ENCODE assay signal across 23 cellular contexts in genomic region chr3:103786296-103786695, GRCh38.
DNase-seq lines count a peak whose midpoint lies in the region; ATAC-seq and TF ChIP-seq lines count a peak whose summit lies in the region.
"Had no signal": no experiment of that assay in that cellular context is flagged by ENCODE, and none has a peak within 500 bp of the region (broad histone marks: within the 10 kb centered on the region; RNA-seq: fewer than 3 reads in every experiment).

No MANE protein-coding gene starts in this region.

- TF ChIP-seq EP300 in ovary (IDR thresholded peaks at IDR 0.05): no peak

- no peaks in the 10 kb centered on the region for H3K9me3 ChIP-seq in ovary
- H3K9me3 ChIP-seq: lower lobe of right lung had no signal

- intact Hi-C loops in Right ventricle myocardium inferior (cut with DNase I) (no loop called here), cardiac septum (cut with DNase I) (no loop called here), left ventricle myocardium superior (cut with micrococcal nuclease) (no loop called here), ovary (cut with DNase I) (no loop called here)

- no peaks in the 10 kb centered on the region for H3K27me3 Mint-ChIP-seq in progenitor cell of endocrine pancreas
- H3K27me3 Mint-ChIP-seq: activated CD8-positive, alpha-beta memory T cell treated with anti-CD3 and anti-CD28 coated beads, Interleukin-2, amount 10 ng/mL, durations not matched to agents 7 days and 5 days; activated naive CD4-positive, alpha-beta T cell treated with anti-CD3 and anti-CD28 coated beads, Interleukin-2, amount 50 U/mL, for 24 hours; stimulated activated memory B cell treated with anti-CD40 and anti-IgM and Interleukin-4, amounts not matched to agents 10 μg/mL and 1 μg/mL and 100 μg/mL, for 72 hours had no signal

- TF ChIP-seq CTCF in progenitor cell of endocrine pancreas (IDR thresholded peaks at IDR 0.05; ENCODE audit: unreplicated experiment) (no peak), ovary (IDR thresholded peaks at IDR 0.05) (no peak)

- H3K36me3 ChIP-seq in ovary: no peaks in the 10 kb centered on the region
- H3K36me3 ChIP-seq: lower lobe of right lung had no signal

- ATAC-seq in Right ventricle myocardium inferior (peak; percentile 76), left ventricle myocardium superior (peak; percentile 88), HG02588 (IDR thresholded peaks at IDR 0.05; ENCODE audit: unreplicated experiment) (no peak), GM19328 (IDR thresholded peaks at IDR 0.05; ENCODE audit: unreplicated experiment) (no peak)
- ATAC-seq: activated CD8-positive, alpha-beta memory T cell treated with anti-CD3 and anti-CD28 coated beads, Interleukin-2, amount 10 ng/mL, durations not matched to agents 7 days and 5 days; CD8-positive, alpha-beta T cell; stimulated activated memory B cell treated with anti-CD40 and anti-IgM and Interleukin-4, amounts not matched to agents 10 μg/mL and 1 μg/mL and 100 μg/mL, for 72 hours had no signal

- H3K27ac Mint-ChIP-seq in progenitor cell of endocrine pancreas: peak overlapping the region; percentile 28
- H3K27ac Mint-ChIP-seq: activated CD8-positive, alpha-beta memory T cell treated with anti-CD3 and anti-CD28 coated beads, Interleukin-2, amount 10 ng/mL, durations not matched to agents 7 days and 5 days; activated naive CD4-positive, alpha-beta T cell treated with anti-CD3 and anti-CD28 coated beads, Interleukin-2, amount 50 U/mL, for 24 hours; CD8-positive, alpha-beta T cell; stimulated activated memory B cell treated with anti-CD40 and anti-IgM and Interleukin-4, amounts not matched to agents 10 μg/mL and 1 μg/mL and 100 μg/mL, for 72 hours had no signal

- H3K36me3 Mint-ChIP-seq in progenitor cell of endocrine pancreas (ENCODE audit: insufficient read depth): no peaks in the 10 kb centered on the region
- H3K36me3 Mint-ChIP-seq: activated CD8-positive, alpha-beta memory T cell treated with anti-CD3 and anti-CD28 coated beads, Interleukin-2, amount 10 ng/mL, durations not matched to agents 7 days and 5 days; activated naive CD4-positive, alpha-beta T cell treated with anti-CD3 and anti-CD28 coated beads, Interleukin-2, amount 50 U/mL, for 24 hours; CD8-positive, alpha-beta T cell; stimulated activated memory B cell treated with anti-CD40 and anti-IgM and Interleukin-4, amounts not matched to agents 10 μg/mL and 1 μg/mL and 100 μg/mL, for 72 hours had no signal

- H3K4me3 Mint-ChIP-seq in progenitor cell of endocrine pancreas (ENCODE audit: low read depth): no peak overlapping the region
- H3K4me3 Mint-ChIP-seq: activated CD8-positive, alpha-beta memory T cell treated with anti-CD3 and anti-CD28 coated beads, Interleukin-2, amount 10 ng/mL, durations not matched to agents 7 days and 5 days; activated naive CD4-positive, alpha-beta T cell treated with anti-CD3 and anti-CD28 coated beads, Interleukin-2, amount 50 U/mL, for 24 hours; CD8-positive, alpha-beta T cell; stimulated activated memory B cell treated with anti-CD40 and anti-IgM and Interleukin-4, amounts not matched to agents 10 μg/mL and 1 μg/mL and 100 μg/mL, for 72 hours had no signal

- 8 to 16% (median 15%) methylated on average over 4 of the region's 4 CpGs for WGBS in ovary, 3 donors

- H3K4me3 ChIP-seq in ovary: no peak overlapping the region
- H3K4me3 ChIP-seq: lower lobe of right lung had no signal

- H3K4me1 Mint-ChIP-seq in progenitor cell of endocrine pancreas (ENCODE audit: low read depth): peaks cover 4% of the 10 kb centered on the region
- H3K4me1 Mint-ChIP-seq: activated CD8-positive, alpha-beta memory T cell treated with anti-CD3 and anti-CD28 coated beads, Interleukin-2, amount 10 ng/mL, durations not matched to agents 7 days and 5 days; activated naive CD4-positive, alpha-beta T cell treated with anti-CD3 and anti-CD28 coated beads, Interleukin-2, amount 50 U/mL, for 24 hours; stimulated activated memory B cell treated with anti-CD40 and anti-IgM and Interleukin-4, amounts not matched to agents 10 μg/mL and 1 μg/mL and 100 μg/mL, for 72 hours had no signal

- H3K9me3 Mint-ChIP-seq in progenitor cell of endocrine pancreas (ENCODE audit: low read depth): no peaks in the 10 kb centered on the region
- H3K9me3 Mint-ChIP-seq: activated naive CD4-positive, alpha-beta T cell treated with anti-CD3 and anti-CD28 coated beads, Interleukin-2, amount 50 U/mL, for 24 hours; CD8-positive, alpha-beta T cell; stimulated activated memory B cell treated with anti-CD40 and anti-IgM and Interleukin-4, amounts not matched to agents 10 μg/mL and 1 μg/mL and 100 μg/mL, for 72 hours had no signal

- TF ChIP-seq POLR2A in ovary (IDR thresholded peaks at IDR 0.05): no peak

- H3K4me1 ChIP-seq in ovary (ENCODE audit: insufficient read depth): no peaks in the 10 kb centered on the region
- H3K4me1 ChIP-seq: lower lobe of right lung had no signal

- no peak overlapping the region for H3K27ac ChIP-seq in ovary
- H3K27ac ChIP-seq: epithelial cell of prostate, lower lobe of right lung had no signal

- DNase-seq in Right ventricle myocardium inferior (ENCODE audit: missing footprints): no peak
- no peak for DNase-seq in cardiac septum (ENCODE audit: low spot score)
- DNase-seq in SHP77 treated with DMSO at 0.1 percent for 48 hours (lab: John Stamatoyannopoulos, UW): peak; percentile 46
- DNase-seq in left ventricle myocardium superior: no peak
- no peak for DNase-seq in progenitor cell of endocrine pancreas (ENCODE audit: low spot score, unreplicated experiment)
- DNase-seq in ovary: no peak
- DNase-seq: 8988T; activated CD4-positive, alpha-beta T cell treated with anti-CD3 and anti-CD28 coated beads, Interleukin-2, amount 50 U/mL, for 1 hour; activated CD8-positive, alpha-beta memory T cell treated with anti-CD3 and anti-CD28 coated beads, Interleukin-2, amount 10 ng/mL, durations not matched to agents 7 days and 5 days; CD8-positive, alpha-beta T cell; hippocampal formation; Karpas-422; lower lobe of right lung; NCI-H1694; NCI-H2171 treated with DMSO at 0.1 percent for 48 hours; NCI-H526 treated with DMSO at 0.1 percent for 48 hours; RPMI8226; stimulated activated CD4-positive, alpha-beta T cell treated with anti-CD3 and anti-CD28 coated beads, Interleukin-4, amount 100 ng/mL, for 1 hour had no signal

- no peaks in the 10 kb centered on the region for H3K27me3 ChIP-seq in ovary

Comparison
In these comparisons a context has a peak if more than half of its experiments do, and no peak if none do; other contexts are left out.
1. ATAC-seq: peak in Right ventricle myocardium inferior (single experiment) and left ventricle myocardium superior (single experiment); none in HG02588 (single experiment) and GM19328 (single experiment).